24 cellular contexts compared by ENCODE assay signal in the genomic region with DNA sequence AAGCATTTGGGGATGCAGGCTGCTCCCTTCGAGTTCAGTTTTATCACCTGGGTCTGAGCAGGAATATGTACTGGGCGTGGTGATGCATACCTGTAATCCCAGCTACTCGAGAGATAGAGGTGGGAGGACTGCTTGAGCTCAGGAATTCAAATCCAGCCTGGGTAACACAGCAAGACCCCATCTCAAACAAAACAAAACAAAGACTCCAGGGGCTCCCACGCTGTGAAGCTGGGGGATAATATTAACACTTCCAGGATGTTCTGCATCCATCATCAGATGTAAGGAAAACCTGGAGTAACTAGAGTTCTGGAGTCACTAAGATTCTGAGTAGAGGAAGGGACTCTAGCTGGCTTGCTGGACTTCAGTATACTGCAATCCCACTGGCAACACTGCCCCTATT. TPM values are rescaled to one million over a fixed set of nuclear protein-coding genes. Genes with fewer than 3 reads are reported as not detected.
"Had no signal": no experiment of that assay in that cellular context is flagged by ENCODE, and none has a peak within 500 bp of the region (broad histone marks: within the 10 kb centered on the region; RNA-seq: fewer than 3 reads in every experiment).

No MANE protein-coding gene starts in this region.

- H3K27ac ChIP-seq: left lung, skin epidermis, suprapubic skin, upper lobe of left lung had no signal

- FAIRE-seq: bronchial epithelial cell, keratinocyte had no signal

- H3K4me3 Mint-ChIP-seq: activated naive CD8-positive, alpha-beta T cell treated with anti-CD3 and anti-CD28 coated beads, Interleukin-2, amount 50 U/mL, for 24 hours; activated T-helper 1 cell treated with anti-CD3 and anti-CD28 coated beads, Interleukin-12 subunit alpha, Interleukin-12 subunit beta, Interleukin-2, Interleukin-4 antibody, amounts not matched to agents 30 ng/mL and 10 ng/mL and 1 ng/mL, durations not matched to agents 14 hours and 24 hours and 36 hours; nephron; T-helper 2 cell treated with Interferon-gamma antibody and Interleukin-4, amounts not matched to agents 5 μg/mL and 100 μg/mL, for 36 hours had no signal

- H3K9me3 ChIP-seq: ascending aorta, left lung, suprapubic skin had no signal

- H3K4me1 ChIP-seq: ascending aorta, suprapubic skin, upper lobe of left lung had no signal

- H3K27ac Mint-ChIP-seq: activated naive CD8-positive, alpha-beta T cell treated with anti-CD3 and anti-CD28 coated beads, Interleukin-2, amount 50 U/mL, for 24 hours; activated T-helper 1 cell treated with anti-CD3 and anti-CD28 coated beads, Interleukin-12 subunit alpha, Interleukin-12 subunit beta, Interleukin-2, Interleukin-4 antibody, amounts not matched to agents 30 ng/mL and 10 ng/mL and 1 ng/mL, durations not matched to agents 14 hours and 24 hours and 36 hours; progenitor cell of endocrine pancreas; T-helper 2 cell treated with Interferon-gamma antibody and Interleukin-4, amounts not matched to agents 5 μg/mL and 100 μg/mL, for 36 hours had no signal

- H3K27me3 ChIP-seq: ascending aorta, suprapubic skin, upper lobe of left lung had no signal

- H3K36me3 ChIP-seq: ascending aorta, left lung, suprapubic skin, upper lobe of left lung had no signal

- DNase-seq: activated CD4-positive, alpha-beta T cell treated with anti-CD3 and anti-CD28 coated beads, Interleukin-2, amount 50 U/mL, for 1 hour; activated naive CD4-positive, alpha-beta T cell; activated naive CD8-positive, alpha-beta T cell treated with anti-CD3 and anti-CD28 coated beads, Interleukin-2, amount 50 U/mL, for 24 hours; glutamatergic neuron; mesenchymal stem cell; stimulated activated CD4-positive, alpha-beta T cell treated with anti-CD3 and anti-CD28 coated beads, Interleukin-15, amount 100 ng/mL, for 24 hours; stimulated activated CD4-positive, alpha-beta T cell treated with anti-CD3 and anti-CD28 coated beads, Interleukin-4, amount 100 ng/mL, for 24 hours; stimulated activated naive CD8-positive, alpha-beta T cell treated with anti-CD3 and anti-CD28 coated beads, Interleukin-15, Interleukin-2, amounts not matched to agents 100 U/mL and 50 U/mL, for 24 hours had no signal

- H3K4me3 ChIP-seq: ascending aorta, left lung, skin epidermis, suprapubic skin, upper lobe of left lung had no signal

RNA-seq across cellular contexts. Expression of gene LYZL4, which starts 40.6 kb away (rescaled TPM):
- total RNA-seq: activated CD8-positive, alpha-beta memory T cell treated with anti-CD3 and anti-CD28 coated beads for 36 hours; activated T-helper 1 cell treated with anti-CD3 and anti-CD28 coated beads, Interleukin-12 subunit alpha, Interleukin-12 subunit beta, Interleukin-2, Interleukin-4 antibody, amounts not matched to agents 30 ng/mL and 10 ng/mL and 1 ng/mL, durations not matched to agents 14 hours and 24 hours and 36 hours; ascending aorta; bronchial epithelial cell; esophagus mucosa; left lung; omental fat pad; progenitor cell of endocrine pancreas; right cardiac atrium; SK-MEL-5; suprapubic skin; upper lobe of left lung had no signal
- polyA plus RNA-seq: keratinocyte, right cardiac atrium had no signal
